In the genomic region with DNA sequence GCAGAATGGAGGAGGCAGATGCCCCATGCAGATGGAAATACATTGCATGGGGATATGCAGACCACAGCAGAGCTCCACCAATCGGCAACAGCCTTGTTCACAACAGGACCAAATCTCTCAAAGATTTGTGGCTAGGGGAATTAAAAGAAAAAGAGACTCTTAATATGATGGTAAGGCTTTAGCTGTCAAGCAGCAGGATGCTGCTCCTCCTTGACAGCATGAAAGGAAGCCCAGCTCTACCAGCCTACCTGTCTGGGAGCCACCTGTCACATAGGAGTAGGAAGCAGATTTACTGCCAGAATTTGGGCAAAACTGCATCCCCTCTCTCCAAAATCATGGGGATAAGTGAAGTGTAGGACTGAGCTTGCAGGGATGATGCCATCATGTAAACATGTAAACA, we compare ENCODE assay signal across 8 cellular contexts.
"Had no signal": no experiment of that assay in that cellular context is flagged by ENCODE, and none has a peak within 500 bp of the region (broad histone marks: within the 10 kb centered on the region; RNA-seq: fewer than 3 reads in every experiment).

No MANE protein-coding gene starts in this region.

- H3K9me3 ChIP-seq: HAP-1 had no signal

- H3K4me3 ChIP-seq: HAP-1 had no signal

- ATAC-seq: HCT116, HepG2 had no signal

- DNase-seq: GOT3, H7, HFFc6, KBM-7 had no signal

- H3K36me3 ChIP-seq: HAP-1 had no signal

- H3K27ac ChIP-seq: HL-60 had no signal

- H3K4me1 ChIP-seq: HAP-1 had no signal
